Comparison of ENCODE assay signal across 12 cellular contexts in the genomic region with DNA sequence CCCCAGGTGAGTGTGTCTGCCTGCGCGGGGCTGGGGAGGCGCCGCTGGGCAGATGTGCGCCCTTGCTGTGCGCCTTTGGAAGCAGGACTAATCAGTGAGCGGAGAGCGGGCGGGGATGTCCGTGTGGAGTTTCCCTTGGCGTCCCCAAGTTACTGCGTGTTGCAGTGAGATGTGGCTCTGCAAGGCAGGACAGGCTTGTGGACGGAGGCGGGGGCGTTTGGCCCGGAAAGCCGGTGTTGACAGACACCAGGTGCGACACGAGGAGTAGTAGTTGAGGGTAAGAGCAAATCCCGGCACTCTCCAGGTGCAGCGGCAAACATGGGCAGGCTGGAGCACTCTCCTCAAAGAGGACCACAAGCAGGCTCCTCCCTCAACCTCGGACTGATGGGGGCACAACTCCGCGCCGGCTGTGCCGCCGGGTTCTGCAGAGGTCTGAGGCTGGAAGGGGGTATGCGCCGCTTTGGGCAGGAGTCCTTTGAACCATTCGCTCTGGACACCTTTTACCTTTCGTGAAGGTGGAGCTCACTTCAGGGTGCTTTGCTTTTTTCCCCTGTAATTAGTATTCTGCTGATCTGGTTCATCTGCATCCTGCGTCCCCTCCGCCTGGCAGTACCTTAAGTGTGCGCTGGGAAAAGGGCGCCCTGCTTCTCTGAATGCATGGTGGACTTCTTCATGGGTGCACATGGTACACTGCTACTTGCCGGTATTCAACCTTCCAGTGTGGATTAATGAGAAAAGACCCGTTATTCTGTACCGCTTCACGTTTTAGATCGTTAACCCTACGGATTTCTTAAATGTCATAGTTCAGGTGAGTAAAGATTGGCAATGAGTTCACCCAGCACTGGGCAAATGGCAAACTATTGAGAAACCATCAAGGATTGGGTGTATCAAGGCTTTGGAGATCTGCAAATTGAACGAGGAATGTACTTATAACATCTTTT. TPM values are rescaled to one million over a fixed set of nuclear protein-coding genes. Genes with fewer than 3 reads are reported as not detected.
DNase-seq lines count a peak whose midpoint lies in the region; ATAC-seq and TF ChIP-seq lines count a peak whose summit lies in the region.
"Had no signal": no experiment of that assay in that cellular context is flagged by ENCODE, and none has a peak within 500 bp of the region (broad histone marks: within the 10 kb centered on the region; RNA-seq: fewer than 3 reads in every experiment).

No MANE protein-coding gene starts in this region.

- H3K4me3 ChIP-seq in CD8-positive, alpha-beta T cell (ENCODE audit: low read depth, low read length): no peak overlapping the region

- no peaks in the 10 kb centered on the region for H3K4me1 ChIP-seq in CD8-positive, alpha-beta T cell (ENCODE audit: insufficient read depth, low read length)

- no peaks in the 10 kb centered on the region for H3K36me3 Mint-ChIP-seq in activated naive CD4-positive, alpha-beta T cell treated with anti-CD3 and anti-CD28 coated beads, Interleukin-2, amount 10 ng/mL, durations not matched to agents 7 days and 5 days
- H3K36me3 Mint-ChIP-seq in activated T-helper 2 cell treated with anti-CD3 and anti-CD28 coated beads, Interferon-gamma antibody, Interleukin-2, Interleukin-4, amounts not matched to agents 10 μg/mL and 5 μg/mL and 100 μg/mL, durations not matched to agents 14 hours and 24 hours and 36 hours (ENCODE audit: low read depth): no peaks in the 10 kb centered on the region
- H3K36me3 Mint-ChIP-seq in type B pancreatic cell: no peaks in the 10 kb centered on the region
- H3K36me3 Mint-ChIP-seq in CD8-positive, alpha-beta T cell: no peaks in the 10 kb centered on the region
- no peaks in the 10 kb centered on the region for H3K36me3 Mint-ChIP-seq in activated T-helper 17 cell treated with anti-CD3 and anti-CD28 coated beads, Interleukin-2, amount 50 U/mL, for 72 hours (ENCODE audit: low read depth)

- intact Hi-C loops in activated T-helper 2 cell treated with anti-CD3 and anti-CD28 coated beads, Interferon-gamma antibody, Interleukin-2, Interleukin-4, amounts not matched to agents 10 μg/mL and 5 μg/mL and 100 μg/mL, durations not matched to agents 14 hours and 24 hours and 36 hours (cut with micrococcal nuclease): no loop called here
- intact Hi-C loops in CD8-positive, alpha-beta T cell (cut with DNase I, micrococcal nuclease): no loop called here

- H3K27ac ChIP-seq in CD8-positive, alpha-beta T cell (ENCODE audit: low read depth, low read length): no peak overlapping the region
- H3K27ac ChIP-seq: HL-60 had no signal

- no peak overlapping the region for H3K4me3 Mint-ChIP-seq in activated naive CD4-positive, alpha-beta T cell treated with anti-CD3 and anti-CD28 coated beads, Interleukin-2, amount 10 ng/mL, durations not matched to agents 7 days and 5 days
- H3K4me3 Mint-ChIP-seq in activated T-helper 2 cell treated with anti-CD3 and anti-CD28 coated beads, Interferon-gamma antibody, Interleukin-2, Interleukin-4, amounts not matched to agents 10 μg/mL and 5 μg/mL and 100 μg/mL, durations not matched to agents 14 hours and 24 hours and 36 hours (ENCODE audit: low read depth): no peak overlapping the region
- H3K4me3 Mint-ChIP-seq in type B pancreatic cell: peak overlapping the region; percentile 86
- no peak overlapping the region for H3K4me3 Mint-ChIP-seq in CD8-positive, alpha-beta T cell
- H3K4me3 Mint-ChIP-seq in activated T-helper 17 cell treated with anti-CD3 and anti-CD28 coated beads, Interleukin-2, amount 50 U/mL, for 72 hours: no peak overlapping the region

- POLR2A ChIA-PET in CD8-positive, alpha-beta T cell (lab: Charles Lee): no interaction called here

- peak overlapping the region; percentile 55 for H3K27ac Mint-ChIP-seq in activated naive CD4-positive, alpha-beta T cell treated with anti-CD3 and anti-CD28 coated beads, Interleukin-2, amount 10 ng/mL, durations not matched to agents 7 days and 5 days
- H3K27ac Mint-ChIP-seq in activated T-helper 2 cell treated with anti-CD3 and anti-CD28 coated beads, Interferon-gamma antibody, Interleukin-2, Interleukin-4, amounts not matched to agents 10 μg/mL and 5 μg/mL and 100 μg/mL, durations not matched to agents 14 hours and 24 hours and 36 hours: no peak overlapping the region
- H3K27ac Mint-ChIP-seq in type B pancreatic cell: no peak overlapping the region
- H3K27ac Mint-ChIP-seq in CD8-positive, alpha-beta T cell: no peak overlapping the region
- no peak overlapping the region for H3K27ac Mint-ChIP-seq in activated T-helper 17 cell treated with anti-CD3 and anti-CD28 coated beads, Interleukin-2, amount 50 U/mL, for 72 hours

- peaks cover 19% of the 10 kb centered on the region for H3K27me3 Mint-ChIP-seq in activated naive CD4-positive, alpha-beta T cell treated with anti-CD3 and anti-CD28 coated beads, Interleukin-2, amount 10 ng/mL, durations not matched to agents 7 days and 5 days
- peaks cover 12% of the 10 kb centered on the region for H3K27me3 Mint-ChIP-seq in activated T-helper 2 cell treated with anti-CD3 and anti-CD28 coated beads, Interferon-gamma antibody, Interleukin-2, Interleukin-4, amounts not matched to agents 10 μg/mL and 5 μg/mL and 100 μg/mL, durations not matched to agents 14 hours and 24 hours and 36 hours (ENCODE audit: low read depth)
- H3K27me3 Mint-ChIP-seq in type B pancreatic cell: peaks cover 51% of the 10 kb centered on the region
- H3K27me3 Mint-ChIP-seq in CD8-positive, alpha-beta T cell (ENCODE audit: low read depth): peaks cover 20% of the 10 kb centered on the region
- peaks cover 7% of the 10 kb centered on the region for H3K27me3 Mint-ChIP-seq in activated T-helper 17 cell treated with anti-CD3 and anti-CD28 coated beads, Interleukin-2, amount 50 U/mL, for 72 hours

- H3K4me1 Mint-ChIP-seq in activated naive CD4-positive, alpha-beta T cell treated with anti-CD3 and anti-CD28 coated beads, Interleukin-2, amount 10 ng/mL, durations not matched to agents 7 days and 5 days: no peaks in the 10 kb centered on the region
- no peaks in the 10 kb centered on the region for H3K4me1 Mint-ChIP-seq in activated T-helper 2 cell treated with anti-CD3 and anti-CD28 coated beads, Interferon-gamma antibody, Interleukin-2, Interleukin-4, amounts not matched to agents 10 μg/mL and 5 μg/mL and 100 μg/mL, durations not matched to agents 14 hours and 24 hours and 36 hours (ENCODE audit: low read depth)
- H3K4me1 Mint-ChIP-seq in type B pancreatic cell (ENCODE audit: unreplicated experiment): peaks cover 25% of the 10 kb centered on the region
- H3K4me1 Mint-ChIP-seq in CD8-positive, alpha-beta T cell (ENCODE audit: low read depth): no peaks in the 10 kb centered on the region
- H3K4me1 Mint-ChIP-seq in activated T-helper 17 cell treated with anti-CD3 and anti-CD28 coated beads, Interleukin-2, amount 50 U/mL, for 72 hours: peaks cover 5% of the 10 kb centered on the region

- DNase-seq in activated naive CD4-positive, alpha-beta T cell treated with anti-CD3 and anti-CD28 coated beads, Interleukin-2, amount 10 ng/mL, durations not matched to agents 7 days and 5 days: no peak
- no peak for DNase-seq in activated naive CD4-positive, alpha-beta T cell (lab: John Stamatoyannopoulos, UW)
- DNase-seq in activated T-helper 2 cell treated with anti-CD3 and anti-CD28 coated beads, Interferon-gamma antibody, Interleukin-2, Interleukin-4, amounts not matched to agents 10 μg/mL and 5 μg/mL and 100 μg/mL, durations not matched to agents 14 hours and 24 hours and 36 hours (ENCODE audit: low spot score): peak; percentile 7
- peak; percentile 83 for DNase-seq in left kidney (ENCODE audit: low read depth, low spot score)
- peak; percentile 68 for DNase-seq in type B pancreatic cell (ENCODE audit: extremely low spot score, unreplicated experiment)
- DNase-seq in CD8-positive, alpha-beta T cell: no peak
- DNase-seq in hippocampal formation (lab: John Stamatoyannopoulos, UW): no peak
- DNase-seq: central memory CD4-positive, alpha-beta T cell; NK-92 treated with Interleukin-12 subunit alpha and Interleukin-12 subunit beta, amount 100 ng/mL, for 24 hours; stimulated activated CD4-positive, alpha-beta T cell treated with anti-CD3 and anti-CD28 coated beads, Interleukin-12 subunit alpha, Interleukin-12 subunit beta, amount 100 ng/mL, for 4 hours had no signal

- no peaks in the 10 kb centered on the region for H3K9me3 ChIP-seq in CD8-positive, alpha-beta T cell (ENCODE audit: low read length)

- no peak for ATAC-seq in CD8-positive, alpha-beta T cell
- ATAC-seq in activated T-helper 17 cell treated with anti-CD3 and anti-CD28 coated beads, Interleukin-2, amount 50 U/mL, for 72 hours (replicated peaks): no peak

- H3K9me3 Mint-ChIP-seq in activated naive CD4-positive, alpha-beta T cell treated with anti-CD3 and anti-CD28 coated beads, Interleukin-2, amount 10 ng/mL, durations not matched to agents 7 days and 5 days: peaks cover 3% of the 10 kb centered on the region
- peaks cover 4% of the 10 kb centered on the region for H3K9me3 Mint-ChIP-seq in activated T-helper 2 cell treated with anti-CD3 and anti-CD28 coated beads, Interferon-gamma antibody, Interleukin-2, Interleukin-4, amounts not matched to agents 10 μg/mL and 5 μg/mL and 100 μg/mL, durations not matched to agents 14 hours and 24 hours and 36 hours
- no peaks in the 10 kb centered on the region for H3K9me3 Mint-ChIP-seq in type B pancreatic cell
- no peaks in the 10 kb centered on the region for H3K9me3 Mint-ChIP-seq in CD8-positive, alpha-beta T cell
- H3K9me3 Mint-ChIP-seq in activated T-helper 17 cell treated with anti-CD3 and anti-CD28 coated beads, Interleukin-2, amount 50 U/mL, for 72 hours: peaks cover 20% of the 10 kb centered on the region

- H3K36me3 ChIP-seq in CD8-positive, alpha-beta T cell (ENCODE audit: insufficient read depth, low read length): no peaks in the 10 kb centered on the region

- peak; percentile 43 for TF ChIP-seq CTCF in type B pancreatic cell (conservative IDR thresholded peaks at IDR 0.05)
- TF ChIP-seq CTCF in CD8-positive, alpha-beta T cell (IDR thresholded peaks at IDR 0.05): no peak

- CTCF ChIA-PET in activated naive CD4-positive, alpha-beta T cell treated with anti-CD3 and anti-CD28 coated beads, Interleukin-2, amount 10 ng/mL, durations not matched to agents 7 days and 5 days (lab: Charles Lee): no interaction called here
- CTCF ChIA-PET in CD8-positive, alpha-beta T cell (lab: Charles Lee): no interaction called here

- H3K27me3 ChIP-seq in CD8-positive, alpha-beta T cell (ENCODE audit: insufficient read depth, low read length): no peaks in the 10 kb centered on the region

RNA-seq across cellular contexts. Expression of a gene that starts 0.6 kb away (rescaled TPM):
- total RNA-seq in activated T-helper 2 cell treated with anti-CD3 and anti-CD28 coated beads, Interferon-gamma antibody, Interleukin-2, Interleukin-4, amounts not matched to agents 10 μg/mL and 5 μg/mL and 100 μg/mL, durations not matched to agents 14 hours and 24 hours and 36 hours: not detected in 2 replicates
- total RNA-seq in type B pancreatic cell (ENCODE audit: low replicate concordance): 1.7 and 5.5 TPM in 2 replicates
- not detected for total RNA-seq in CD8-positive, alpha-beta T cell
- total RNA-seq in activated T-helper 17 cell treated with anti-CD3 and anti-CD28 coated beads, Interleukin-2, amount 50 U/mL, for 72 hours: not detected

Comparison
In these comparisons a context has a peak if more than half of its experiments do, and no peak if none do; other contexts are left out.
1. DNase-seq: peak in activated T-helper 2 cell treated with anti-CD3 and anti-CD28 coated beads, Interferon-gamma antibody, Interleukin-2, Interleukin-4, amounts not matched to agents 10 μg/mL and 5 μg/mL and 100 μg/mL, durations not matched to agents 14 hours and 24 hours and 36 hours (single experiment), left kidney (single experiment) and type B pancreatic cell (single experiment); none in activated naive CD4-positive, alpha-beta T cell treated with anti-CD3 and anti-CD28 coated beads, Interleukin-2, amount 10 ng/mL, durations not matched to agents 7 days and 5 days (single experiment), activated naive CD4-positive, alpha-beta T cell (0 of 4), CD8-positive, alpha-beta T cell (0 of 7) and hippocampal formation (0 of 2).